ENCODE assay signal across 8 cellular contexts in the genomic region with DNA sequence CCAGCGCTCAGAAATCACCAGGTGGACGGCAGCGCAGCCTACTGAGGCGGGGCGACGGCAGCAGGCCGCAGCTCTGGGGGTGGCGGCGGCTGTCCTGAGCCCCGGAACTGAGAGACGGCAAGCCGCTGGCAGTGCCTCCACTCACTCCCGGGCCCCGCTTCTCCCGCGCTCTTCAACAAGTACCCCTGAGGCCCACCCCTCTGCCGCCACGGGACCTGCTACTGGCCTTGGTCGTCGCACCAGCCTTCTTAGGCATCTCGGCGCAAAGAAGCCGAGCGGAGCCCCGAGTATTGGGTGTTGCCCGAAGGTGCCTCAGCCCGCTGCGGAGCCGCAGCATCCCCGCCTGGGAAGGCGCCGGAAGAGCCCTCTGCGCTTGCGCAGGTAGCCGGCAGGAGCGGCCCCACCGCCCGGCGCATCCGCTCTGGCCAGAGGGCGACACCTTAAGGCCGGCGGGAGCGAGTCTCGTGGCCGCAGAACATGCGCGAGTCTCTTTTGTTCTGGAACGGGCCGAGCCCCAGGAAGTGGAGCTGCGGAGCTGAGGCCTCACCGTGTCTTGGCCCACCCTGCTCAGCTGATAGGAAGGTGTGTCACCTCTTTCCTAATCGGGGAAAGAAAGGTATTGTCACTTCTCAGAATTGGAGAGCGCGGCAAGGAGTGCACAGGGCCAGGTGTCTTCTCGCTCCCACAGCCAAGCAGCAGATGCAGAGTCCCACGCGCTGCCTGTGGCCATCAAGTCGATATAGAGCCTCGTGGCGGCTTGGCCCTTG. TPM values are rescaled to one million over a fixed set of nuclear protein-coding genes. Genes with fewer than 3 reads are reported as not detected.
DNase-seq lines count a peak whose midpoint lies in the region; ATAC-seq and TF ChIP-seq lines count a peak whose summit lies in the region.

Gene C15orf40 (minus strand): TSS at position 369 of the 767 bp plus-strand sequence. CDS start 32 bp downstream, at position 337.

- H3K36me3 Mint-ChIP-seq in dendritic cell treated with granulocyte-macrophage colony-stimulating factor and Interleukin-4, amounts not matched to agents 40 ng/mL and 50 ng/mL, for 4 days (ENCODE audit: low read depth), result peaks cover 43% of the 10 kb centered on the region

- H3K4me1 ChIP-seq in left lung, result peaks cover 6 to 35% of the 10 kb centered on the region in 2 donors

- H3K4me3 Mint-ChIP-seq in dendritic cell treated with granulocyte-macrophage colony-stimulating factor and Interleukin-4, amounts not matched to agents 40 ng/mL and 50 ng/mL, for 4 days, result peak within 1 kb of the TSS; percentile 94

- no peaks in the 10 kb centered on the region for H3K9me3 Mint-ChIP-seq in dendritic cell treated with granulocyte-macrophage colony-stimulating factor and Interleukin-4, amounts not matched to agents 40 ng/mL and 50 ng/mL, for 4 days

- H3K9me3 ChIP-seq in left lung, result no peaks in the 10 kb centered on the region

- no peaks in the 10 kb centered on the region for H3K27me3 ChIP-seq in left lung

- H3K27me3 Mint-ChIP-seq in dendritic cell treated with granulocyte-macrophage colony-stimulating factor and Interleukin-4, amounts not matched to agents 40 ng/mL and 50 ng/mL, for 4 days, result no peaks in the 10 kb centered on the region

- H3K4me3 ChIP-seq in left lung, result peak within 1 kb of the TSS; percentile 91 to 94

- DNase-seq in CD1c-positive myeloid dendritic cell (ENCODE audit: extremely low spot score), result peak; percentile 94
- peak; percentile 73 to 97 for DNase-seq in NCI-H526 (lab: John Stamatoyannopoulos, UW)
- DNase-seq in activated CD4-positive, alpha-beta T cell treated with anti-CD3 and anti-CD28 coated beads, Interleukin-2, amount 50 U/mL, for 24 hours (ENCODE audit: low read depth in 1 of 2, low spot score in 1 of 2), result peak; percentile 67 to 80
- DNase-seq in left lung, result peak; percentile 93 to 98
- DNase-seq in stimulated activated CD4-positive, alpha-beta T cell treated with anti-CD3 and anti-CD28 coated beads, Interleukin-2, amount 100 ng/mL, for 48 hours, result peak; percentile 76 to 77

- H3K4me1 Mint-ChIP-seq in dendritic cell treated with granulocyte-macrophage colony-stimulating factor and Interleukin-4, amounts not matched to agents 40 ng/mL and 50 ng/mL, for 4 days (ENCODE audit: low read depth), result peaks cover 40% of the 10 kb centered on the region

- peak within 1 kb of the TSS; percentile 77 to 87 for H3K27ac ChIP-seq in left lung

- H3K36me3 ChIP-seq in left lung, result peaks cover 0 to 35% of the 10 kb centered on the region in 2 donors

- peak within 1 kb of the TSS; percentile 87 for H3K27ac Mint-ChIP-seq in dendritic cell treated with granulocyte-macrophage colony-stimulating factor and Interleukin-4, amounts not matched to agents 40 ng/mL and 50 ng/mL, for 4 days

- intact Hi-C loops in dendritic cell treated with granulocyte-macrophage colony-stimulating factor and Interleukin-4, amounts not matched to agents 40 ng/mL and 50 ng/mL, for 4 days (cut with micrococcal nuclease), result loop anchor here (2.0 to 5.0 kb wide), 3 partner anchors 55 to 196 kb away; partner anchors contain the start of genes BTBD1, HDGFL3 and TM6SF1
- intact Hi-C loops in left lung (cut with DNase I), result no loop called here

- ATAC-seq in GM19351 (IDR thresholded peaks at IDR 0.05; ENCODE audit: unreplicated experiment), result peak; percentile 81
- ATAC-seq in HG03520 (IDR thresholded peaks at IDR 0.05; ENCODE audit: unreplicated experiment), result peak; percentile 84
- peak; percentile 99 for ATAC-seq in left lung

- TF ChIP-seq CTCF in left lung (IDR thresholded peaks at IDR 0.05), result peak; percentile 42 to 57

RNA-seq across cellular contexts. Expression of gene C15orf40, which starts in this region (rescaled TPM):
- total RNA-seq in left lung, result 10 to 100 TPM; 13.0 to 20.2 TPM

Comparison
In these comparisons a context has a peak if more than half of its experiments do, and no peak if none do; other contexts are left out.
1. Peak in every context shown above with its lines: DNase-seq, ATAC-seq, H3K4me3 ChIP-seq and H3K27ac ChIP-seq.